1 cellular context compared by ENCODE assay signal in the genomic region with DNA sequence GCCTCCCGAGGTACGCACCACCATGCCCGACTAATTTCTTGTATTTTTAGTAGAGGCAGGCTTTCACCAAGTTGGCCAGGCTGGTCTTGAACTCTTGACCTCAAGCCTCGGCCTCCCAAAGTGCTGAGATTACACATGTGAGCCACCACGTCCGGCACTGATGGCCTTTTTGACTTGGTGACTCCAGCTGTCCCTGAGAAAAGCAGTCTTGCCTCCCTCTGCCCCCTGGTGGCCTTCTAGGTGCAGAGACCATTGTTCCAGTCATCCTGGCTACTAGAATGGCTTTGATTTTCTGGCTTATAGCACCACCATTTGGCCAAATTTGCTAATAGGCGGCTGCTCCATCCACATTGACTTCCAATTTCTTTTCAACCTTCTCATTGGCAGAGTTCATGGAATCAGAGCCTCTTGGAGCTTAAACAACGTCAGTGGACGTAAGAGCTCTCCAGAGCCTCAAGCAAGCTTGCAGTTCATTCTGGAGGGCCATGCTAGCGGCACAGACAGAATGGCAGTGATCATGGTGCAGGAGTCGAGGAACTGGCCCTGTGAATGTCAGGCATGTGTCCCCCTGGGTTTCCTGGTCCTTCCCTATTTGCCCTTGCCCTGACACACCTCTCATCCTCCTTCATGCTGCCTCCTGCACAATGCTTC.
TF ChIP-seq lines count a peak whose summit lies in the region.

No MANE protein-coding gene starts in this region.

TF ChIP-seq in K562, 482 proteins besides CTCF, POLR2A, EP300 and RAD21 (continued from another document and continues in another):
- TF ChIP-seq ZBTB40 (IDR thresholded peaks at IDR 0.05) (no peak), ZBTB40 (CRISPR knock-in tag; IDR thresholded peaks at IDR 0.05) (no peak), MAFF (IDR thresholded peaks at IDR 0.05; ENCODE audit: low read length) (0 out of 2 replicates have a peak, but pooled peaks have one; percentile 18), ZNF431 (CRISPR knock-in tag; IDR thresholded peaks at IDR 0.05) (no peak), ZFP36 (IDR thresholded peaks at IDR 0.05; ENCODE audit: low read depth, low read length, partially characterized antibody) (no peak), HEY1 (CRISPR knock-in tag; IDR thresholded peaks at IDR 0.05; ENCODE audit: borderline replicate concordance) (no peak), ZNF395 (CRISPR knock-in tag; IDR thresholded peaks at IDR 0.05) (no peak), TAL1 (IDR thresholded peaks at IDR 0.05) (peak; percentile 6; the same call in 1 of the 2 replicates), CTBP1 (IDR thresholded peaks at IDR 0.05; ENCODE audit: borderline replicate concordance) (peak; percentile 83; the same call in 1 of the 2 replicates), ZNF175 (CRISPR knock-in tag; IDR thresholded peaks at IDR 0.05; ENCODE audit: low read depth) (no peak), MCM7 (IDR thresholded peaks at IDR 0.05) (no peak), HDGF (IDR thresholded peaks at IDR 0.05) (peak; percentile 71; the same call in 1 of the 2 replicates), PTTG1 (tag; IDR thresholded peaks at IDR 0.05; ENCODE audit: low read depth) (no peak), ZNF436 (CRISPR knock-in tag; IDR thresholded peaks at IDR 0.05) (no peak), POLR3A (IDR thresholded peaks at IDR 0.05; ENCODE audit: borderline replicate concordance, extremely low read depth, insufficient read depth, insufficient read length) (peak; percentile 6), GATA2 (CRISPR knock-in tag; IDR thresholded peaks at IDR 0.05) (no peak), LEF1 (IDR thresholded peaks at IDR 0.05) (no peak), NR4A1 (CRISPR knock-in tag; IDR thresholded peaks at IDR 0.05) (no peak), NR4A1 (tag; IDR thresholded peaks at IDR 0.05) (no peak), KLF13 (tag; IDR thresholded peaks at IDR 0.05; ENCODE audit: borderline replicate concordance, low read depth) (no peak), KDM4B (IDR thresholded peaks at IDR 0.05; ENCODE audit: borderline replicate concordance in 2 of 2, low read depth in 1 of 2) (no peak), ZBED1 (IDR thresholded peaks at IDR 0.05) (no peak), TGIF2 (CRISPR knock-in tag; IDR thresholded peaks at IDR 0.05) (no peak), DMBX1 (CRISPR knock-in tag; IDR thresholded peaks at IDR 0.05; ENCODE audit: borderline replicate concordance) (peak; percentile 38; the same call in 1 of the 2 replicates), ZNF174 (CRISPR knock-in tag; IDR thresholded peaks at IDR 0.05) (no peak), SRSF9 (IDR thresholded peaks at IDR 0.05; ENCODE audit: borderline replicate concordance, low read depth, low read length) (no peak), E2F3 (CRISPR knock-in tag; IDR thresholded peaks at IDR 0.05) (no peak)
- TF ChIP-seq, protein P1, sequence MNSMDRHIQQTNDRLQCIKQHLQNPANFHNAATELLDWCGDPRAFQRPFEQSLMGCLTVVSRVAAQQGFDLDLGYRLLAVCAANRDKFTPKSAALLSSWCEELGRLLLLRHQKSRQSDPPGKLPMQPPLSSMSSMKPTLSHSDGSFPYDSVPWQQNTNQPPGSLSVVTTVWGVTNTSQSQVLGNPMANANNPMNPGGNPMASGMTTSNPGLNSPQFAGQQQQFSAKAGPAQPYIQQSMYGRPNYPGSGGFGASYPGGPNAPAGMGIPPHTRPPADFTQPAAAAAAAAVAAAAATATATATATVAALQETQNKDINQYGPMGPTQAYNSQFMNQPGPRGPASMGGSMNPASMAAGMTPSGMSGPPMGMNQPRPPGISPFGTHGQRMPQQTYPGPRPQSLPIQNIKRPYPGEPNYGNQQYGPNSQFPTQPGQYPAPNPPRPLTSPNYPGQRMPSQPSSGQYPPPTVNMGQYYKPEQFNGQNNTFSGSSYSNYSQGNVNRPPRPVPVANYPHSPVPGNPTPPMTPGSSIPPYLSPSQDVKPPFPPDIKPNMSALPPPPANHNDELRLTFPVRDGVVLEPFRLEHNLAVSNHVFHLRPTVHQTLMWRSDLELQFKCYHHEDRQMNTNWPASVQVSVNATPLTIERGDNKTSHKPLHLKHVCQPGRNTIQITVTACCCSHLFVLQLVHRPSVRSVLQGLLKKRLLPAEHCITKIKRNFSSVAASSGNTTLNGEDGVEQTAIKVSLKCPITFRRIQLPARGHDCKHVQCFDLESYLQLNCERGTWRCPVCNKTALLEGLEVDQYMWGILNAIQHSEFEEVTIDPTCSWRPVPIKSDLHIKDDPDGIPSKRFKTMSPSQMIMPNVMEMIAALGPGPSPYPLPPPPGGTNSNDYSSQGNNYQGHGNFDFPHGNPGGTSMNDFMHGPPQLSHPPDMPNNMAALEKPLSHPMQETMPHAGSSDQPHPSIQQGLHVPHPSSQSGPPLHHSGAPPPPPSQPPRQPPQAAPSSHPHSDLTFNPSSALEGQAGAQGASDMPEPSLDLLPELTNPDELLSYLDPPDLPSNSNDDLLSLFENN (IDR thresholded peaks at IDR 0.05; ENCODE audit: low read depth in 2 of 2, low read length in 2 of 2): no peak
- TF ChIP-seq, protein P2, sequence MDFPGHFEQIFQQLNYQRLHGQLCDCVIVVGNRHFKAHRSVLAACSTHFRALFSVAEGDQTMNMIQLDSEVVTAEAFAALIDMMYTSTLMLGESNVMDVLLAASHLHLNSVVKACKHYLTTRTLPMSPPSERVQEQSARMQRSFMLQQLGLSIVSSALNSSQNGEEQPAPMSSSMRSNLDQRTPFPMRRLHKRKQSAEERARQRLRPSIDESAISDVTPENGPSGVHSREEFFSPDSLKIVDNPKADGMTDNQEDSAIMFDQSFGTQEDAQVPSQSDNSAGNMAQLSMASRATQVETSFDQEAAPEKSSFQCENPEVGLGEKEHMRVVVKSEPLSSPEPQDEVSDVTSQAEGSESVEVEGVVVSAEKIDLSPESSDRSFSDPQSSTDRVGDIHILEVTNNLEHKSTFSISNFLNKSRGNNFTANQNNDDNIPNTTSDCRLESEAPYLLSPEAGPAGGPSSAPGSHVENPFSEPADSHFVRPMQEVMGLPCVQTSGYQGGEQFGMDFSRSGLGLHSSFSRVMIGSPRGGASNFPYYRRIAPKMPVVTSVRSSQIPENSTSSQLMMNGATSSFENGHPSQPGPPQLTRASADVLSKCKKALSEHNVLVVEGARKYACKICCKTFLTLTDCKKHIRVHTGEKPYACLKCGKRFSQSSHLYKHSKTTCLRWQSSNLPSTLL (IDR thresholded peaks at IDR 0.05): no peak
- TF ChIP-seq, protein P3, sequence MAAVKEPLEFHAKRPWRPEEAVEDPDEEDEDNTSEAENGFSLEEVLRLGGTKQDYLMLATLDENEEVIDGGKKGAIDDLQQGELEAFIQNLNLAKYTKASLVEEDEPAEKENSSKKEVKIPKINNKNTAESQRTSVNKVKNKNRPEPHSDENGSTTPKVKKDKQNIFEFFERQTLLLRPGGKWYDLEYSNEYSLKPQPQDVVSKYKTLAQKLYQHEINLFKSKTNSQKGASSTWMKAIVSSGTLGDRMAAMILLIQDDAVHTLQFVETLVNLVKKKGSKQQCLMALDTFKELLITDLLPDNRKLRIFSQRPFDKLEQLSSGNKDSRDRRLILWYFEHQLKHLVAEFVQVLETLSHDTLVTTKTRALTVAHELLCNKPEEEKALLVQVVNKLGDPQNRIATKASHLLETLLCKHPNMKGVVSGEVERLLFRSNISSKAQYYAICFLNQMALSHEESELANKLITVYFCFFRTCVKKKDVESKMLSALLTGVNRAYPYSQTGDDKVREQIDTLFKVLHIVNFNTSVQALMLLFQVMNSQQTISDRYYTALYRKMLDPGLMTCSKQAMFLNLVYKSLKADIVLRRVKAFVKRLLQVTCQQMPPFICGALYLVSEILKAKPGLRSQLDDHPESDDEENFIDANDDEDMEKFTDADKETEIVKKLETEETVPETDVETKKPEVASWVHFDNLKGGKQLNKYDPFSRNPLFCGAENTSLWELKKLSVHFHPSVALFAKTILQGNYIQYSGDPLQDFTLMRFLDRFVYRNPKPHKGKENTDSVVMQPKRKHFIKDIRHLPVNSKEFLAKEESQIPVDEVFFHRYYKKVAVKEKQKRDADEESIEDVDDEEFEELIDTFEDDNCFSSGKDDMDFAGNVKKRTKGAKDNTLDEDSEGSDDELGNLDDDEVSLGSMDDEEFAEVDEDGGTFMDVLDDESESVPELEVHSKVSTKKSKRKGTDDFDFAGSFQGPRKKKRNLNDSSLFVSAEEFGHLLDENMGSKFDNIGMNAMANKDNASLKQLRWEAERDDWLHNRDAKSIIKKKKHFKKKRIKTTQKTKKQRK (IDR thresholded peaks at IDR 0.05; ENCODE audit: borderline replicate concordance, low read depth, low read length): no peak
